9 cellular contexts compared by ENCODE assay signal in genomic region chr11:123434262-123434661, GRCh38. TPM values are rescaled to one million over a fixed set of nuclear protein-coding genes. Genes with fewer than 3 reads are reported as not detected.
DNase-seq lines count a peak whose midpoint lies in the region; ATAC-seq and TF ChIP-seq lines count a peak whose summit lies in the region.
"Had no signal": no experiment of that assay in that cellular context is flagged by ENCODE, and none has a peak within 500 bp of the region (broad histone marks: within the 10 kb centered on the region; RNA-seq: fewer than 3 reads in every experiment).

No MANE protein-coding gene starts in this region.

- H3K9me2 ChIP-seq in SK-N-SH: no peaks in the 10 kb centered on the region

- no peaks in the 10 kb centered on the region for H3K27me3 ChIP-seq in SK-N-SH (ENCODE audit: insufficient read depth)
- no peaks in the 10 kb centered on the region for H3K27me3 ChIP-seq in HL-60 (ENCODE audit: insufficient read depth, poor library complexity, severe bottlenecking)

- WGBS in SK-N-SH (ENCODE audit: low lambda C conversion rate): 79% methylated on average over 7 of the region's 7 CpGs

- peaks cover 61% of the 10 kb centered on the region for H3K79me2 ChIP-seq in SK-N-SH (ENCODE audit: insufficient read depth)

- H3K4me3 Mint-ChIP-seq in activated CD8-positive, alpha-beta T cell treated with anti-CD3 and anti-CD28 coated beads, Interleukin-2, amount 10 ng/mL, durations not matched to agents 7 days and 5 days: no peak overlapping the region
- H3K4me3 Mint-ChIP-seq in neural crest cell: no peak overlapping the region

- H3K27ac ChIP-seq in SK-N-SH (ENCODE audit: low read depth in 2 of 2, low read length in 1 of 2) (no peak overlapping the region), HL-60 (replicated peaks) (peak overlapping the region; percentile 42)

- CTCF ChIA-PET in SK-N-SH (lab: Yijun Ruan, JAX): interaction anchor here (0.7 to 4.0 kb wide), 6 partner anchors 16 to 173 kb away, joined by 3 to 11 read pairs (median 3); no protein-coding TSS in a partner anchor
- CTCF ChIA-PET in activated CD8-positive, alpha-beta T cell treated with anti-CD3 and anti-CD28 coated beads, Interleukin-2, amount 10 ng/mL, durations not matched to agents 7 days and 5 days (lab: Charles Lee): interaction anchor here (0.8 to 9.9 kb wide), 30 partner anchors 8 to 371 kb away, joined by 3 to 128 read pairs (median 4); no protein-coding TSS in a partner anchor

- no peaks in the 10 kb centered on the region for H4K20me1 ChIP-seq in SK-N-SH (ENCODE audit: insufficient read depth)

- H3K4me1 Mint-ChIP-seq in activated CD8-positive, alpha-beta T cell treated with anti-CD3 and anti-CD28 coated beads, Interleukin-2, amount 10 ng/mL, durations not matched to agents 7 days and 5 days (ENCODE audit: low read depth): peaks cover 78% of the 10 kb centered on the region
- peaks cover 13% of the 10 kb centered on the region for H3K4me1 Mint-ChIP-seq in neural crest cell

- H3K36me3 ChIP-seq in SK-N-SH (replicated peaks in 1 of 2; ENCODE audit: control insufficient read depth in 1 of 2, insufficient read depth in 2 of 2, low read length in 1 of 2): peaks cover 0 to 4% of the 10 kb centered on the region in 2 experiments

- H3K9me3 Mint-ChIP-seq in activated CD8-positive, alpha-beta T cell treated with anti-CD3 and anti-CD28 coated beads, Interleukin-2, amount 10 ng/mL, durations not matched to agents 7 days and 5 days (ENCODE audit: insufficient read depth): no peaks in the 10 kb centered on the region
- peaks cover 2% of the 10 kb centered on the region for H3K9me3 Mint-ChIP-seq in neural crest cell
- H3K9me3 Mint-ChIP-seq: activated naive CD4-positive, alpha-beta T cell treated with anti-CD3 and anti-CD28 coated beads, Interleukin-2, amount 50 U/mL, for 72 hours had no signal

- H3K27me3 Mint-ChIP-seq in activated CD8-positive, alpha-beta T cell treated with anti-CD3 and anti-CD28 coated beads, Interleukin-2, amount 10 ng/mL, durations not matched to agents 7 days and 5 days (ENCODE audit: low read depth): no peaks in the 10 kb centered on the region
- peaks cover 13% of the 10 kb centered on the region for H3K27me3 Mint-ChIP-seq in neural crest cell (ENCODE audit: low read depth)

- no peak overlapping the region for H2AFZ ChIP-seq in SK-N-SH (ENCODE audit: low read depth)

- H3K4me3 ChIP-seq in SK-N-SH (ENCODE audit: low read depth in 2 of 2, low read length in 1 of 2) (no peak overlapping the region), HL-60 (replicated peaks; ENCODE audit: insufficient read depth, low read length) (no peak overlapping the region)

- H3K4me2 ChIP-seq in SK-N-SH: no peak overlapping the region

- TF ChIP-seq RAD21 in SK-N-SH (IDR thresholded peaks at IDR 0.05; ENCODE audit: low read length): peak; percentile 28; the same call in 1 of the 2 replicates

- no peak for ATAC-seq in SK-N-SH treated with all-trans-retinoic acid at 6 μM for 48 hours
- no peak for ATAC-seq in activated CD8-positive, alpha-beta T cell treated with anti-CD3 and anti-CD28 coated beads, Interleukin-2, amount 10 ng/mL, durations not matched to agents 7 days and 5 days
- no peak for ATAC-seq in sciatic nerve
- no peak for ATAC-seq in GM19328 (IDR thresholded peaks at IDR 0.05; ENCODE audit: unreplicated experiment)
- ATAC-seq: activated naive CD4-positive, alpha-beta T cell treated with anti-CD3 and anti-CD28 coated beads, Interleukin-2, amount 50 U/mL, for 72 hours had no signal

- no peak overlapping the region for H3K9ac ChIP-seq in SK-N-SH

- POLR2A ChIA-PET in SK-N-SH (lab: Yijun Ruan, JAX): no interaction called here
- POLR2A ChIA-PET in activated CD8-positive, alpha-beta T cell treated with anti-CD3 and anti-CD28 coated beads, Interleukin-2, amount 10 ng/mL, durations not matched to agents 7 days and 5 days (lab: Charles Lee): interaction anchor here (0.8 kb wide), 1 partner anchor 11 kb away, joined by 3 read pairs; no protein-coding TSS in a partner anchor

- H3K36me3 Mint-ChIP-seq in activated CD8-positive, alpha-beta T cell treated with anti-CD3 and anti-CD28 coated beads, Interleukin-2, amount 10 ng/mL, durations not matched to agents 7 days and 5 days (ENCODE audit: low read depth): peaks cover 37% of the 10 kb centered on the region
- peaks cover 4% of the 10 kb centered on the region for H3K36me3 Mint-ChIP-seq in neural crest cell (ENCODE audit: low read depth)

- no peak for TF ChIP-seq EP300 in SK-N-SH (IDR thresholded peaks at IDR 0.05; ENCODE audit: borderline replicate concordance in 1 of 2, low read depth in 1 of 2, low read length in 1 of 2)

- peak; percentile 30 for DNase-seq in SK-N-SH
- no peak for DNase-seq in HL-60 (ENCODE audit: low read depth in 1 of 2, low spot score in 1 of 2)
- peak; percentile 55 for DNase-seq in activated CD8-positive, alpha-beta T cell treated with anti-CD3 and anti-CD28 coated beads, Interleukin-2, amount 10 ng/mL, durations not matched to agents 7 days and 5 days
- DNase-seq in neural crest cell (ENCODE audit: low read depth, low spot score): no peak
- DNase-seq in sciatic nerve (ENCODE audit: low spot score): no peak
- no peak for DNase-seq in AG08396 (ENCODE audit: low spot score)

- H3F3A ChIP-seq in SK-N-SH (replicated peaks; ENCODE audit: insufficient read depth): peaks cover 4% of the 10 kb centered on the region

- peaks cover 18 to 33% of the 10 kb centered on the region in 2 experiments; a peak in 3 of 4 replicates for H3K4me1 ChIP-seq in SK-N-SH (ENCODE audit: control insufficient read depth in 1 of 2, insufficient read depth in 2 of 2, low read depth in 1 of 2, low read length in 1 of 2)

- intact Hi-C loops in sciatic nerve (cut with DNase I): no loop called here

- peak; percentile 49 for TF ChIP-seq CTCF in SK-N-SH (IDR thresholded peaks at IDR 0.05)
- no peak for TF ChIP-seq CTCF in HL-60 (IDR thresholded peaks at IDR 0.05; ENCODE audit: insufficient read depth, low read length)
- TF ChIP-seq CTCF in neural crest cell (conservative IDR thresholded peaks at IDR 0.05): peak; percentile 42

- peak overlapping the region; percentile 11 for H3K27ac Mint-ChIP-seq in activated CD8-positive, alpha-beta T cell treated with anti-CD3 and anti-CD28 coated beads, Interleukin-2, amount 10 ng/mL, durations not matched to agents 7 days and 5 days
- no peak overlapping the region for H3K27ac Mint-ChIP-seq in neural crest cell (ENCODE audit: unreplicated experiment)

- H3K9me3 ChIP-seq in SK-N-SH: no peaks in the 10 kb centered on the region

TF ChIP-seq in SK-N-SH, 30 proteins besides CTCF, POLR2A, EP300 and RAD21:
- TF ChIP-seq JUND (IDR thresholded peaks at IDR 0.05) (no peak), RCOR1 (IDR thresholded peaks at IDR 0.05; ENCODE audit: low read length) (no peak), RFX5 (IDR thresholded peaks at IDR 0.05; ENCODE audit: low read length) (no peak), MAX (IDR thresholded peaks at IDR 0.05; ENCODE audit: low read depth) (no peak), NRF1 (IDR thresholded peaks at IDR 0.05; ENCODE audit: low read depth, low read length) (no peak), NFIC (IDR thresholded peaks at IDR 0.05; ENCODE audit: borderline replicate concordance) (no peak), GATA2 (CRISPR knock-in tag; IDR thresholded peaks at IDR 0.05) (no peak), SIN3A (IDR thresholded peaks at IDR 0.05; ENCODE audit: borderline replicate concordance, low read depth, low read length) (no peak)

TF ChIP-seq in SK-N-SH treated with all-trans-retinoic acid at 6 μM for 48 hours, 23 proteins besides CTCF, POLR2A, EP300 and RAD21:
- TF ChIP-seq, protein P1, sequence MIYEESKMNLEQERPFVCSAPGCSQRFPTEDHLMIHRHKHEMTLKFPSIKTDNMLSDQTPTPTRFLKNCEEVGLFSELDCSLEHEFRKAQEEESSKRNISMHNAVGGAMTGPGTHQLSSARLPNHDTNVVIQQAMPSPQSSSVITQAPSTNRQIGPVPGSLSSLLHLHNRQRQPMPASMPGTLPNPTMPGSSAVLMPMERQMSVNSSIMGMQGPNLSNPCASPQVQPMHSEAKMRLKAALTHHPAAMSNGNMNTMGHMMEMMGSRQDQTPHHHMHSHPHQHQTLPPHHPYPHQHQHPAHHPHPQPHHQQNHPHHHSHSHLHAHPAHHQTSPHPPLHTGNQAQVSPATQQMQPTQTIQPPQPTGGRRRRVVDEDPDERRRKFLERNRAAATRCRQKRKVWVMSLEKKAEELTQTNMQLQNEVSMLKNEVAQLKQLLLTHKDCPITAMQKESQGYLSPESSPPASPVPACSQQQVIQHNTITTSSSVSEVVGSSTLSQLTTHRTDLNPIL (CRISPR knock-in tag; IDR thresholded peaks at IDR 0.05; ENCODE audit: low read depth): no peak
- no peak for TF ChIP-seq ZFP3 (CRISPR knock-in tag; IDR thresholded peaks at IDR 0.05)
- no peak for TF ChIP-seq POU6F1 (CRISPR knock-in tag; IDR thresholded peaks at IDR 0.05; ENCODE audit: borderline replicate concordance, low read depth)
- no peak for TF ChIP-seq TCF4 (CRISPR knock-in tag; IDR thresholded peaks at IDR 0.05; ENCODE audit: borderline replicate concordance)
- TF ChIP-seq TOX (CRISPR knock-in tag; IDR thresholded peaks at IDR 0.05; ENCODE audit: borderline replicate concordance): no peak

RNA-seq across cellular contexts. Expression of gene GRAMD1B, which starts 4.2 kb away (rescaled TPM):
- polyA plus RNA-seq in SK-N-SH (2012; rRNA removed): 14.0 and 14.5 TPM in 2 replicates
- polyA plus RNA-seq in SK-N-SH (2012; cell fraction: cytosol; rRNA removed): 7.1 and 8.4 TPM in 2 replicates
- 40.4 and 41.9 TPM in 2 replicates for polyA plus RNA-seq in SK-N-SH (2012; cell fraction: nucleus; rRNA removed)
- 10 to 100 TPM; 22.8 to 26.0 TPM for total RNA-seq in activated CD8-positive, alpha-beta T cell treated with anti-CD3 and anti-CD28 coated beads, Interleukin-2, amount 10 ng/mL, durations not matched to agents 7 days and 5 days
- total RNA-seq in neural crest cell: 8.5 and 8.6 TPM in 2 replicates
- total RNA-seq in sciatic nerve: 38.2 TPM

Comparison
In these comparisons a context has a peak if more than half of its experiments do, and no peak if none do; other contexts are left out.
1. DNase-seq: peak in SK-N-SH (single experiment) and activated CD8-positive, alpha-beta T cell treated with anti-CD3 and anti-CD28 coated beads, Interleukin-2, amount 10 ng/mL, durations not matched to agents 7 days and 5 days (single experiment); none in HL-60 (0 of 2), neural crest cell (single experiment), sciatic nerve (single experiment) and AG08396 (single experiment).